ENCODE assay signal across 20 cellular contexts in the genomic region with DNA sequence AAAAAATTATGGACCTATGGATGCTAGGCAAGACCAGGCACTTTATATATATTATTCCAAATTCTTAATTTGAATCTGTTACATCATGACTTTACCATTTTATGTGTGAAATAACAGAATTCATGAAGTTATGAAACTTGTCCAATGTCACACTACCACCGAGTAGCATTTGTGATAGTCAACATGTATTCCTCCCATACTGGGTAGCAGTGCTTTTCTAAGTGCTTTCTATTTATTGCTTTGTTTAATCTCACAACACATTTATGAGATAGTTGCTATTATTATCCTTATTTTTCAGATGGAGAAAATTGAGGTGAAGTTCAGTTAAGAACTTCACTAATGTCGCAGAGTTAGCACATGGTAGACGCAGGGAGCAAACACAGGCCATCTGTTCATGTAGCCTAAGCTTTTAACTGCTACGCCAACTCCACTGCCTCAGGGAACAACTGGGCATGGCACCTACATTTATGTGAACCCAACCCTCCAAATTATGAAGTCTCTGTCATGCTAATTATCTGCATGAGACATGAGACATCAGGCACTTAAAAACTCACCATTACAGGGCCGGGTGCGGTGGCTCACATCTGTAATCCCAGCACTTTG. TPM values are rescaled to one million over a fixed set of nuclear protein-coding genes. Genes with fewer than 3 reads are reported as not detected.
A peak's percentile ranks its signal among the peaks of the same experiment; 100 is the strongest.
DNase-seq lines count a peak whose midpoint lies in the region; ATAC-seq, FAIRE-seq and TF ChIP-seq lines count a peak whose summit lies in the region.
"Had no signal": no experiment of that assay in that cellular context is flagged by ENCODE, and none has a peak within 500 bp of the region (broad histone marks: within the 10 kb centered on the region; RNA-seq: fewer than 3 reads in every experiment).

No MANE protein-coding gene starts in this region.

- WGBS in heart left ventricle, 4 donors, result 68 to 71% (median 69%) methylated on average over 6 of the region's 6 CpGs
- WGBS in sigmoid colon, 2 donors, result 95 to 96% methylated on average over 6 of the region's 6 CpGs
- 27% methylated on average over 6 of the region's 6 CpGs for WGBS in HepG2 (ENCODE audit: low lambda C conversion rate)

- ATAC-seq in heart left ventricle (peak in 2 of 4 donors; percentile 28 to 59), GM18867 (IDR thresholded peaks at IDR 0.05; ENCODE audit: unreplicated experiment) (no peak), HepG2 (no peak)
- ATAC-seq: HCT116 had no signal

- DNase-seq in NCI-H82 (lab: John Stamatoyannopoulos, UW), result peak; percentile 50
- no peak for DNase-seq in NCI-H82 treated with DMSO at 0.1 percent for 48 hours (lab: John Stamatoyannopoulos, UW; ENCODE audit: unreplicated experiment)
- no peak for DNase-seq in Karpas-422
- DNase-seq in heart left ventricle, result no peak
- no peak for DNase-seq in sigmoid colon
- DNase-seq in HepG2 (ENCODE audit: low spot score), result no peak
- DNase-seq: CD4-positive, CD25-positive, alpha-beta regulatory T cell; Kasumi-1; NCI-H1092 treated with DMSO at 0.1 percent for 48 hours; NCI-H1436; NCI-H187; NCI-H2227 treated with DMSO at 0.1 percent for 48 hours; NCI-H510A had no signal

- H3K9ac ChIP-seq in Karpas-422 (ENCODE audit: low read length), result no peak overlapping the region
- H3K9ac ChIP-seq in HepG2 (ENCODE audit: insufficient read depth, low read depth, low read length), result no peak overlapping the region
- H3K9ac ChIP-seq: BLaER1 had no signal

- H3K9me3 ChIP-seq in Karpas-422 (ENCODE audit: low read length), result no peaks in the 10 kb centered on the region
- H3K9me3 ChIP-seq in heart left ventricle, result no peaks in the 10 kb centered on the region
- H3K9me3 ChIP-seq in sigmoid colon, result no peaks in the 10 kb centered on the region
- H3K9me3 ChIP-seq in HepG2 (ENCODE audit: low read length), result no peaks in the 10 kb centered on the region
- H3K9me3 ChIP-seq: BLaER1 had no signal

- H3K4me3 ChIP-seq in Karpas-422 (ENCODE audit: low read length), result no peak overlapping the region
- H3K4me3 ChIP-seq in heart left ventricle, result no peak overlapping the region
- H3K4me3 ChIP-seq in sigmoid colon, result no peak overlapping the region
- H3K4me3 ChIP-seq in HepG2 (replicated peaks in 1 of 3; ENCODE audit: insufficient read depth in 1 of 3, low read depth in 2 of 3, low read length in 3 of 3), result no peak overlapping the region
- H3K4me3 ChIP-seq: BLaER1 had no signal

- H3K27ac ChIP-seq in Karpas-422 (ENCODE audit: low read length), result peak overlapping the region; percentile 49
- peak overlapping the region in 9 of 12 donors; percentile 0 to 61 (median 19) for H3K27ac ChIP-seq in heart left ventricle
- peak overlapping the region in 1 of 4 donors; percentile 76 for H3K27ac ChIP-seq in sigmoid colon
- no peak overlapping the region for H3K27ac ChIP-seq in HepG2 (ENCODE audit: extremely low read length, insufficient read depth, low read length)
- H3K27ac ChIP-seq: BLaER1 had no signal

- H3K79me2 ChIP-seq in Karpas-422 (ENCODE audit: low read length) (no peaks in the 10 kb centered on the region), HepG2 (ENCODE audit: insufficient read depth, low read length) (no peaks in the 10 kb centered on the region)

- peaks cover 71% of the 10 kb centered on the region for H3K4me1 ChIP-seq in Karpas-422 (ENCODE audit: low read length)
- H3K4me1 ChIP-seq in heart left ventricle, result peaks cover 4 to 76% (median 29%) of the 10 kb centered on the region in 12 donors
- H3K4me1 ChIP-seq in sigmoid colon, result peaks cover 0 to 86% (median 43%) of the 10 kb centered on the region in 4 donors
- no peaks in the 10 kb centered on the region for H3K4me1 ChIP-seq in HepG2 (ENCODE audit: insufficient read depth, low read length)
- H3K4me1 ChIP-seq: BLaER1 had no signal

- intact Hi-C loops in heart left ventricle (cut with DNase I) (no loop called here), sigmoid colon (cut with DNase I) (no loop called here), HepG2 (cut with micrococcal nuclease; ENCODE audit: unreplicated experiment) (no loop called here)

- H3K4me2 ChIP-seq in Karpas-422 (ENCODE audit: low read depth, low read length, poor library complexity, severe bottlenecking) (no peak overlapping the region), HepG2 (ENCODE audit: low read depth, low read length) (no peak overlapping the region)
- H3K4me2 ChIP-seq: BLaER1 had no signal

- no peaks in the 10 kb centered on the region for H3K9me2 ChIP-seq in Karpas-422 (replicated peaks; ENCODE audit: insufficient read depth, low read length)

- no peak for FAIRE-seq in HepG2 (lab: Jason Lieb, UNC)
- FAIRE-seq: D721Med, G401.6, RCC 7860 had no signal

- BruUV-seq in HepG2 (replicated peaks; lab: Mats Ljungman, UMichigan), result no TSS peak

- no peaks in the 10 kb centered on the region for H4K20me1 ChIP-seq in Karpas-422 (ENCODE audit: insufficient read depth, low read depth, low read length)
- no peaks in the 10 kb centered on the region for H4K20me1 ChIP-seq in HepG2 (ENCODE audit: insufficient read depth, low read length)
- H4K20me1 ChIP-seq: BLaER1 had no signal

- TF ChIP-seq RAD21 in HepG2 (CRISPR knock-in tag; IDR thresholded peaks at IDR 0.05), result no peak

- in situ Hi-C loops in HepG2 (cut with HindIII; ENCODE audit: extremely low pct_ligation_motif_present, low pct_unique_long_range_greater_than_20kb), result no loop called here

- CTCF ChIA-PET in HepG2 (lab: Yijun Ruan, JAX; ENCODE audit: low intra/inter-chr PET ratio, low total read pairs), result no interaction called here

- TF ChIP-seq POLR2A in heart left ventricle (IDR thresholded peaks at IDR 0.05) (no peak), sigmoid colon (IDR thresholded peaks at IDR 0.05) (no peak), HepG2 (IDR thresholded peaks at IDR 0.05; ENCODE audit: insufficient read depth in 1 of 2, low read depth in 2 of 2, low read length in 2 of 2) (no peak)

- TF ChIP-seq EP300 in sigmoid colon (IDR thresholded peaks at IDR 0.05) (no peak), HepG2 (IDR thresholded peaks at IDR 0.05; ENCODE audit: low read depth in 2 of 2, low read length in 2 of 2) (no peak), HepG2 (CRISPR knock-in tag; IDR thresholded peaks at IDR 0.05; ENCODE audit: borderline replicate concordance) (no peak)

- POLR2A ChIA-PET in HepG2 (lab: Yijun Ruan, JAX), result no interaction called here

- TF ChIP-seq CTCF in heart left ventricle (IDR thresholded peaks at IDR 0.05) (no peak), sigmoid colon (IDR thresholded peaks at IDR 0.05) (no peak), HepG2 (CRISPR knock-in tag; IDR thresholded peaks at IDR 0.05) (no peak)

- no peaks in the 10 kb centered on the region for H3K27me3 ChIP-seq in Karpas-422 (ENCODE audit: low read length)
- H3K27me3 ChIP-seq in heart left ventricle, result no peaks in the 10 kb centered on the region
- H3K27me3 ChIP-seq in sigmoid colon, result no peaks in the 10 kb centered on the region
- no peaks in the 10 kb centered on the region for H3K27me3 ChIP-seq in HepG2 (ENCODE audit: control insufficient read depth in 1 of 2, insufficient read depth in 2 of 2, low read length in 2 of 2)
- H3K27me3 ChIP-seq: BLaER1 had no signal

- H3K36me3 ChIP-seq in Karpas-422 (ENCODE audit: insufficient read depth, low read length), result no peaks in the 10 kb centered on the region
- H3K36me3 ChIP-seq in heart left ventricle, result no peaks in the 10 kb centered on the region
- no peaks in the 10 kb centered on the region for H3K36me3 ChIP-seq in sigmoid colon
- no peaks in the 10 kb centered on the region for H3K36me3 ChIP-seq in HepG2 (replicated peaks in 1 of 2; ENCODE audit: control insufficient read depth in 1 of 2, insufficient read depth in 2 of 2, low read length in 2 of 2)
- H3K36me3 ChIP-seq: BLaER1 had no signal

- H2AFZ ChIP-seq in Karpas-422 (ENCODE audit: low read length) (peak overlapping the region; percentile 56), HepG2 (ENCODE audit: low read length) (no peak overlapping the region)

TF ChIP-seq in HepG2, 621 proteins besides CTCF, POLR2A, EP300 and RAD21 (continues in another document):
- no peak for TF ChIP-seq TP53 (CRISPR knock-in tag; conservative IDR thresholded peaks at IDR 0.05)

RNA-seq across cellular contexts. Expression of a gene that starts 20.8 kb away (rescaled TPM):
- total RNA-seq in Karpas-422 (2014; rRNA removed; shearing (Covaris generic); ENCODE audit: low replicate concordance), result 3.0 and 6.1 TPM in 2 replicates
- total RNA-seq in heart left ventricle (100 to 1,000 TPM in 1 of 9 donors, 10 to 100 TPM in 8; 44.0 to 103 (median 68.3) TPM), sigmoid colon (100 to 1,000 TPM in 3 of 4 donors, 10 to 100 TPM in 1; 87.5 to 254 (median 177) TPM), HepG2 (2016; rRNA removed; fragmentation: Illumina TruSeq; extraction: Trizol) (not detected in 2 replicates)
- polyA plus RNA-seq in heart left ventricle (10 to 100 TPM in 1 of 2 donors, 1 to 10 TPM in 1; 7.7 to 13.2 TPM), sigmoid colon (1 to 10 TPM; 1.2 to 10.0 (median 3.6) TPM), HepG2 (2011; rRNA removed) (not detected in 2 replicates)
- total RNA-seq in HepG2 (2016; cell fraction: cytosol; rRNA removed; fragmentation: Illumina TruSeq; extraction: Trizol; ENCODE audit: low read depth), result not detected in 2 replicates
- not detected in 2 replicates for total RNA-seq in HepG2 (2016; cell fraction: insoluble cytoplasmic fraction; rRNA removed; fragmentation: Illumina TruSeq; extraction: Trizol)
- not detected in 2 replicates for total RNA-seq in HepG2 (2016; cell fraction: membrane; rRNA removed; fragmentation: Illumina TruSeq; extraction: Trizol)
- not detected in 2 replicates for total RNA-seq in HepG2 (2016; cell fraction: nucleus; rRNA removed; fragmentation: Illumina TruSeq; extraction: Trizol)
- polyA plus RNA-seq in HepG2 (2011; cell fraction: cytosol; rRNA removed), result not detected in 2 replicates
- 0.07 TPM in 1 of 2 replicates, not detected in the other for polyA plus RNA-seq in HepG2 (2011; cell fraction: nucleus; rRNA removed)
- polyA plus RNA-seq in HepG2 (2012), result not detected in 2 replicates
- polyA plus RNA-seq in HepG2 (2016; cell fraction: cytosol; fragmentation: Illumina TruSeq; extraction: Trizol; ENCODE audit: low read depth), result not detected in 2 replicates
- not detected in 2 replicates for polyA plus RNA-seq in HepG2 (2016; cell fraction: insoluble cytoplasmic fraction; fragmentation: Illumina TruSeq; extraction: Trizol; ENCODE audit: low read depth)
- not detected in 2 replicates for polyA plus RNA-seq in HepG2 (2016; cell fraction: membrane; fragmentation: Illumina TruSeq; extraction: Trizol; ENCODE audit: low read depth)
- polyA plus RNA-seq in HepG2 (2016; cell fraction: nucleus; fragmentation: Illumina TruSeq; extraction: Trizol; ENCODE audit: insufficient read depth, low read depth), result not detected in 2 replicates
- polyA minus RNA-seq in HepG2 (2011; rRNA and poly(A)+ RNA removed; ENCODE audit: low replicate concordance), result 0.14 TPM in 1 of 2 replicates, not detected in the other
- not detected in 2 replicates for polyA minus RNA-seq in HepG2 (2011; cell fraction: cytosol; rRNA and poly(A)+ RNA removed)
- polyA minus RNA-seq in HepG2 (2011; cell fraction: nucleus; rRNA and poly(A)+ RNA removed), result not detected in 2 replicates
- total RNA-seq: T-helper 1 cell treated with Interleukin-12 subunit alpha and Interleukin-12 subunit beta and Interleukin-4 antibody, amounts not matched to agents 30 ng/mL and 1 ng/mL, for 36 hours had no signal
- polyA plus RNA-seq: CD4-positive, CD25-positive, alpha-beta regulatory T cell had no signal
